In the genomic region with DNA sequence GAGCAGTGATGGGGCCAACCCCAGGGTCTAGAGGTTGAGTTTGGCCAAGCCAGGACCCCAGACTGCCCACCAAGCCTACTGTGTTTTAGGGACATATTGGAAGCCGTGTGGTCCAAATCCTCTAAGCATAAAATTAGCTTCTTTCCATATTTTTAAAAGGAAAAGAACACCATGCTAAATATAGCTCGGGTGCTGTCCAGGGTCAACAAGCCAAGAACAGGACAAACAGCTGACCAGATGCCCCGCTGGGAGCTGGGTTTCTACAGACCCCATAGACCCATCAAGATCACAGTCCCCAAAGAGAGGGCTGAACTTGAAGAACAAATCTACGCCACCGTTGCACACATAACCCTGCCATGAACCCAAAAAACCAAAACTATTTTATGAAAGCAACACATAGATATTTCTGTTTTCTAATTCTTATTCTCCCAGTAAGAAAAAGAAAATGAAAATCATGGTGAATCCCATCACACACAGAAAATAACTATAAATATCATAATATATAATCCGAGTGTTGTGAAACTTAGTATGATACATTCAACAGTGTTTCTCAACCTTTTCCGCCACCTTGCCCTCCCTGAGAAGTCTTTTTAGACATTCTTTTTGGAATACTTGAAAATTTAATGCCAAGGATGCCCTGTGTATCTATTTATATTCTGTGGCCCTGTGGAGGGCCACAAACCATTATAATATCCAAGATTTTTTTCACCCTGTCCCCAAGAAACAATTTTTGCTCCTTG, we compare ENCODE assay signal across 22 cellular contexts. TPM values are rescaled to one million over a fixed set of nuclear protein-coding genes. Genes with fewer than 3 reads are reported as not detected.
"Had no signal": no experiment of that assay in that cellular context is flagged by ENCODE, and none has a peak within 500 bp of the region (broad histone marks: within the 10 kb centered on the region; RNA-seq: fewer than 3 reads in every experiment).

No MANE protein-coding gene starts in this region.

- DNase-seq: activated CD4-positive, alpha-beta memory T cell treated with anti-CD3 and anti-CD28 coated beads, Interleukin-2, amount 10 ng/mL, durations not matched to agents 7 days and 5 days; activated CD4-positive, alpha-beta T cell treated with anti-CD3 and anti-CD28 coated beads for 4 hours; activated T-cell treated with anti-CD3 and anti-CD28 coated beads, Interleukin-2, amount 50 U/mL, for 24 hours; amniotic stem cell; effector CD8-positive, alpha-beta T cell; esophagus squamous epithelium; foreskin keratinocyte; glutamatergic neuron; kidney glomerular epithelial cell; lower lobe of right lung; nephron progenitor cell; occipital lobe; stimulated activated CD4-positive, alpha-beta T cell treated with anti-CD3 and anti-CD28 coated beads, Interleukin-12 subunit alpha, Interleukin-12 subunit beta, amount 100 ng/mL, for 4 hours; stimulated activated CD4-positive, alpha-beta T cell treated with anti-CD3 and anti-CD28 coated beads, Interleukin-2, amount 100 ng/mL, for 24 hours; T-helper 17 cell had no signal

- H3K9me3 Mint-ChIP-seq: activated CD4-positive, alpha-beta memory T cell treated with anti-CD3 and anti-CD28 coated beads, Interleukin-2, amount 10 ng/mL, durations not matched to agents 7 days and 5 days; activated naive CD4-positive, alpha-beta T cell treated with anti-CD3 and anti-CD28 coated beads, Interleukin-2, amount 50 U/mL, for 24 hours; activated T-cell treated with anti-CD3 and anti-CD28 coated beads, Interleukin-2, amount 50 U/mL, for 24 hours; central memory CD8-positive, alpha-beta T cell; mesothelial cell of epicardium; nephron progenitor cell; stimulated activated effector memory CD8-positive, alpha-beta T cell treated with anti-CD3 and anti-CD28 coated beads, Interleukin-12 subunit alpha, Interleukin-12 subunit beta, amount 100 ng/mL, for 72 hours had no signal

- ATAC-seq: foreskin keratinocyte; lower lobe of right lung; psoas muscle; stimulated activated effector memory CD8-positive, alpha-beta T cell treated with anti-CD3 and anti-CD28 coated beads, Interleukin-12 subunit alpha, Interleukin-12 subunit beta, amount 100 ng/mL, for 72 hours; T-helper 17 cell had no signal

- H3K4me3 ChIP-seq: esophagus squamous epithelium, lower lobe of right lung, psoas muscle, tibial nerve had no signal

- H3K36me3 ChIP-seq: esophagus squamous epithelium, lower lobe of right lung, tibial nerve had no signal

- H3K9me3 ChIP-seq: esophagus squamous epithelium, lower lobe of right lung, psoas muscle, tibial nerve had no signal

- H3K4me3 Mint-ChIP-seq: activated CD4-positive, alpha-beta memory T cell treated with anti-CD3 and anti-CD28 coated beads, Interleukin-2, amount 10 ng/mL, durations not matched to agents 7 days and 5 days; activated naive CD4-positive, alpha-beta T cell treated with anti-CD3 and anti-CD28 coated beads, Interleukin-2, amount 50 U/mL, for 24 hours; activated T-cell treated with anti-CD3 and anti-CD28 coated beads, Interleukin-2, amount 50 U/mL, for 24 hours; brain; central memory CD8-positive, alpha-beta T cell; mesothelial cell of epicardium; nephron progenitor cell; stimulated activated effector memory CD8-positive, alpha-beta T cell treated with anti-CD3 and anti-CD28 coated beads, Interleukin-12 subunit alpha, Interleukin-12 subunit beta, amount 100 ng/mL, for 72 hours; T-helper 17 cell had no signal

- H3K27ac Mint-ChIP-seq: activated CD4-positive, alpha-beta memory T cell treated with anti-CD3 and anti-CD28 coated beads, Interleukin-2, amount 10 ng/mL, durations not matched to agents 7 days and 5 days; activated naive CD4-positive, alpha-beta T cell treated with anti-CD3 and anti-CD28 coated beads, Interleukin-2, amount 50 U/mL, for 24 hours; activated T-cell treated with anti-CD3 and anti-CD28 coated beads, Interleukin-2, amount 50 U/mL, for 24 hours; brain; mesothelial cell of epicardium; nephron progenitor cell; stimulated activated effector memory CD8-positive, alpha-beta T cell treated with anti-CD3 and anti-CD28 coated beads, Interleukin-12 subunit alpha, Interleukin-12 subunit beta, amount 100 ng/mL, for 72 hours; T-helper 17 cell had no signal

- H3K36me3 Mint-ChIP-seq: activated naive CD4-positive, alpha-beta T cell treated with anti-CD3 and anti-CD28 coated beads, Interleukin-2, amount 50 U/mL, for 24 hours; mesothelial cell of epicardium; stimulated activated effector memory CD8-positive, alpha-beta T cell treated with anti-CD3 and anti-CD28 coated beads, Interleukin-12 subunit alpha, Interleukin-12 subunit beta, amount 100 ng/mL, for 72 hours had no signal

- H3K27me3 Mint-ChIP-seq: activated naive CD4-positive, alpha-beta T cell treated with anti-CD3 and anti-CD28 coated beads, Interleukin-2, amount 50 U/mL, for 24 hours had no signal

- H3K27ac ChIP-seq: foreskin keratinocyte, lower lobe of right lung, psoas muscle had no signal

- H3K4me1 Mint-ChIP-seq: activated CD4-positive, alpha-beta memory T cell treated with anti-CD3 and anti-CD28 coated beads, Interleukin-2, amount 10 ng/mL, durations not matched to agents 7 days and 5 days; activated naive CD4-positive, alpha-beta T cell treated with anti-CD3 and anti-CD28 coated beads, Interleukin-2, amount 50 U/mL, for 24 hours; central memory CD8-positive, alpha-beta T cell; stimulated activated effector memory CD8-positive, alpha-beta T cell treated with anti-CD3 and anti-CD28 coated beads, Interleukin-12 subunit alpha, Interleukin-12 subunit beta, amount 100 ng/mL, for 72 hours had no signal

- H3K4me1 ChIP-seq: psoas muscle had no signal

- H3K27me3 ChIP-seq: esophagus squamous epithelium, foreskin keratinocyte, tibial nerve had no signal

RNA-seq across cellular contexts. Expression of gene FHAD1, which starts 36.2 kb away (rescaled TPM):
- total RNA-seq: T-helper 17 cell had no signal

RNA-seq across cellular contexts. Expression of gene TMEM51, which starts 57.3 kb away (rescaled TPM):
- total RNA-seq: activated CD4-positive, alpha-beta memory T cell treated with anti-CD3 and anti-CD28 coated beads, Interleukin-2, amount 10 ng/mL, durations not matched to agents 7 days and 5 days; T-helper 17 cell had no signal
